In the genomic region with DNA sequence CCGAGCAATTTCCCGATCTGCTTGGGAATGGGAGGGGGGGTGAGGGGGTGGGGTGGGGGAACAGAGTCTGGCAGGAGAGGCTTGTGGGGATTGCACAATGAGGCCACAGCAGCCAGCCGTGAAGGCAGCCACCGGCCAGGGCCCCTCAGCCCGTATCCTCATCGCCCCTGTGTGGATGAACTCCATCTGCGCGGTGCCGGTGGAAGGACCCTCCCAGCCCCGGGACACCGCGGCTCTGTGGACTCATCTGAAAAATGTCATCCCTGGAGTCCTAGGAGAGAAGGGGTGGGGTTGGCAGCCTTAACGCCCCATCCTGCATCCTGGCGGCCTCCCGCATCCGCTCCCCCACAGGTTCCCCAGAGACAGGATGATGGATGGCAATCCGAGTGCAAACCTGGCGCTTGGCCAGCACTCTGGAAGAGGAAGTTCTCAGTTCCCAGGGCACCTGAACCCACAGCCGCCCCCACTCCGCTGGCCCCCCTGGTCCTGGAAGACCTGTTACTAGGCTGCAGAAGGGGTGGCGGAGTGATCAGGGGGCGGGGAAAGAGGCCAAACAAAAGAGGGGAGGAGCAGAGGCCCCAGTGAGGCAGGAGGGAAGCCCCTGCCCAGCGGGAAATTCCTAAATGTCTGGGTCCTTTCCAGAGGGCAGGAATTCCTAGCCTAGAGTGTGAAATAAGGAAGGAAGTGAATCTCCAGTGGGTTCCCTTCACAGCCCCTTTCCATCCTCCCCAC, we compare ENCODE assay signal across 8 cellular contexts. TPM values are rescaled to one million over a fixed set of nuclear protein-coding genes. Genes with fewer than 3 reads are reported as not detected.
DNase-seq lines count a peak whose midpoint lies in the region; ATAC-seq and TF ChIP-seq lines count a peak whose summit lies in the region.

No MANE protein-coding gene starts in this region.

- H3K36me3 ChIP-seq in SJSA1: peaks cover 7% of the 10 kb centered on the region; the same call in 1 of the 2 replicates
- H3K36me3 ChIP-seq in gastroesophageal sphincter: no peaks in the 10 kb centered on the region
- no peaks in the 10 kb centered on the region for H3K36me3 ChIP-seq in parathyroid adenoma (ENCODE audit: control insufficient read depth, insufficient read depth, low read length)

- peak; percentile 100 for DNase-seq in COLO668 (lab: John Stamatoyannopoulos, UW; ENCODE audit: unreplicated experiment)
- peak; percentile 94 for DNase-seq in NB4 (ENCODE audit: low read depth)
- peak; percentile 44 to 60 for DNase-seq in SJSA1 (ENCODE audit: low read depth in 1 of 2, low spot score in 2 of 2)
- DNase-seq in G401 (ENCODE audit: low spot score): no peak
- DNase-seq in activated CD4-positive, alpha-beta T cell treated with anti-CD3 and anti-CD28 coated beads for 48 hours: no peak

- TF ChIP-seq EP300 in gastroesophageal sphincter (IDR thresholded peaks at IDR 0.05): no peak

- peaks cover 28% of the 10 kb centered on the region for H3K4me1 ChIP-seq in SJSA1 (replicated peaks)
- peaks cover 0 to 86% (median 47%) of the 10 kb centered on the region in 3 donors for H3K4me1 ChIP-seq in gastroesophageal sphincter
- H3K4me1 ChIP-seq in parathyroid adenoma: peaks cover 37% of the 10 kb centered on the region

- H3K9me3 ChIP-seq in SJSA1 (replicated peaks) (no peaks in the 10 kb centered on the region), gastroesophageal sphincter (no peaks in the 10 kb centered on the region), parathyroid adenoma (ENCODE audit: control insufficient read depth, low read length) (no peaks in the 10 kb centered on the region)

- WGBS in gastroesophageal sphincter (ENCODE audit: low coverage in 1 of 2), 2 donors: 0 to 12% methylated on average over 1 to 11 of the region's 23 CpGs

- H3K27me3 ChIP-seq in SJSA1 (replicated peaks) (no peaks in the 10 kb centered on the region), gastroesophageal sphincter (peaks cover 41% of the 10 kb centered on the region), parathyroid adenoma (ENCODE audit: control insufficient read depth, insufficient read depth, low read length) (no peaks in the 10 kb centered on the region)

- TF ChIP-seq POLR2A in NB4 (IDR thresholded peaks at IDR 0.05; ENCODE audit: extremely low read depth, insufficient read length) (no peak), gastroesophageal sphincter (IDR thresholded peaks at IDR 0.05) (no peak)

- ATAC-seq in gastroesophageal sphincter: peak; percentile 76
- no peak for ATAC-seq in HG02588 (IDR thresholded peaks at IDR 0.05; ENCODE audit: unreplicated experiment)

- H3K27ac ChIP-seq in SJSA1: no peak overlapping the region
- H3K27ac ChIP-seq in gastroesophageal sphincter: peak overlapping the region; percentile 47 to 91 (median 90)
- peak overlapping the region; percentile 89 for H3K27ac ChIP-seq in parathyroid adenoma

- H3K4me2 ChIP-seq in parathyroid adenoma (ENCODE audit: low read length): peak overlapping the region; percentile 61

- TF ChIP-seq CTCF in NB4 (IDR thresholded peaks at IDR 0.05; ENCODE audit: low read depth, low read length) (no peak), gastroesophageal sphincter (IDR thresholded peaks at IDR 0.05) (no peak), parathyroid adenoma (IDR thresholded peaks at IDR 0.05) (no peak)

- H3K4me3 ChIP-seq in NB4 (ENCODE audit: low read depth, low read length) (no peak overlapping the region), SJSA1 (no peak overlapping the region), gastroesophageal sphincter (peak overlapping the region in 1 of 2 donors; percentile 73), parathyroid adenoma (ENCODE audit: low read depth, low read length) (peak overlapping the region; percentile 83)

- no peak overlapping the region for H3K9ac ChIP-seq in parathyroid adenoma

- peaks cover 3% of the 10 kb centered on the region for H3K79me2 ChIP-seq in parathyroid adenoma

- peak overlapping the region; percentile 82 for H2AFZ ChIP-seq in parathyroid adenoma

- in situ Hi-C loops in G401 (cut with HindIII; ENCODE audit: low sequenced_read_pairs): no loop called here

RNA-seq across cellular contexts. Expression of a gene that starts 1.2 kb away (rescaled TPM):
- total RNA-seq in SJSA1 (2014; rRNA removed; shearing (Covaris generic)): 28.4 and 43.0 TPM in 2 replicates
- total RNA-seq in gastroesophageal sphincter: 10 to 100 TPM; 51.6 to 61.9 (median 59.1) TPM
- 4.5 and 26.1 TPM in 2 replicates for total RNA-seq in G401 (2014; rRNA removed; shearing (Covaris generic))

RNA-seq across cellular contexts. Expression of a gene that starts 27.5 kb away (rescaled TPM):
- 0.50 TPM in 1 of 2 replicates, not detected in the other for total RNA-seq in SJSA1 (2014; rRNA removed; shearing (Covaris generic))
- 1 to 10 TPM in 1 of 4 donors, under 1 TPM in 2, not detected in 1; 0.40 to 3.6 (median 0.45) TPM for total RNA-seq in gastroesophageal sphincter
- total RNA-seq in G401 (2014; rRNA removed; shearing (Covaris generic)): 0.86 and 1.6 TPM in 2 replicates

RNA-seq across cellular contexts. Expression of a gene that starts 38.0 kb away (rescaled TPM):
- 0.82 TPM in 1 of 2 replicates, not detected in the other for total RNA-seq in SJSA1 (2014; rRNA removed; shearing (Covaris generic))
- total RNA-seq in gastroesophageal sphincter: not detected
- total RNA-seq in G401 (2014; rRNA removed; shearing (Covaris generic)): not detected in 2 replicates

Comparison
In these comparisons a context has a peak if more than half of its experiments do, and no peak if none do; other contexts are left out.
1. DNase-seq: peak in COLO668 (single experiment), NB4 (single experiment) and SJSA1 (2 of 2); none in G401 (single experiment) and activated CD4-positive, alpha-beta T cell treated with anti-CD3 and anti-CD28 coated beads for 48 hours (single experiment).